20 cellular contexts compared by ENCODE assay signal in genomic region chr11:123363556-123363955, GRCh38.
DNase-seq lines count a peak whose midpoint lies in the region; ATAC-seq, FAIRE-seq and TF ChIP-seq lines count a peak whose summit lies in the region.
"Had no signal": no experiment of that assay in that cellular context is flagged by ENCODE, and none has a peak within 500 bp of the region (broad histone marks: within the 10 kb centered on the region; RNA-seq: fewer than 3 reads in every experiment).

No MANE protein-coding gene starts in this region.

- no peaks in the 10 kb centered on the region for H3K9me3 Mint-ChIP-seq in activated CD4-positive, alpha-beta T cell treated with anti-CD3 and anti-CD28 coated beads, Interleukin-2, amount 10 ng/mL, durations not matched to agents 7 days and 5 days
- no peaks in the 10 kb centered on the region for H3K9me3 Mint-ChIP-seq in stimulated activated naive B cell treated with anti-CD40 and anti-IgM and Interleukin-4, amounts not matched to agents 10 μg/mL and 1 μg/mL and 100 μg/mL, for 72 hours
- H3K9me3 Mint-ChIP-seq: neural crest cell, WTC11 had no signal

- H3K27ac Mint-ChIP-seq in activated CD4-positive, alpha-beta T cell treated with anti-CD3 and anti-CD28 coated beads, Interleukin-2, amount 10 ng/mL, durations not matched to agents 7 days and 5 days = peak overlapping the region; percentile 72
- H3K27ac Mint-ChIP-seq in stimulated activated naive B cell treated with anti-CD40 and anti-IgM and Interleukin-4, amounts not matched to agents 10 μg/mL and 1 μg/mL and 100 μg/mL, for 72 hours = peak overlapping the region; percentile 15
- H3K27ac Mint-ChIP-seq: activated CD8-positive, alpha-beta memory T cell treated with anti-CD3 and anti-CD28 coated beads, Interleukin-2, amount 10 ng/mL, durations not matched to agents 7 days and 5 days; progenitor cell of endocrine pancreas; WTC11 had no signal

- peak; percentile 30 for FAIRE-seq in GM12892 (lab: Jason Lieb, UNC)

- peaks cover 47% of the 10 kb centered on the region for H3K4me1 Mint-ChIP-seq in activated CD4-positive, alpha-beta T cell treated with anti-CD3 and anti-CD28 coated beads, Interleukin-2, amount 10 ng/mL, durations not matched to agents 7 days and 5 days
- H3K4me1 Mint-ChIP-seq in stimulated activated naive B cell treated with anti-CD40 and anti-IgM and Interleukin-4, amounts not matched to agents 10 μg/mL and 1 μg/mL and 100 μg/mL, for 72 hours = peaks cover 10 to 18% of the 10 kb centered on the region in 2 donors

- POLR2A ChIA-PET in activated CD4-positive, alpha-beta T cell treated with anti-CD3 and anti-CD28 coated beads, Interleukin-2, amount 10 ng/mL, durations not matched to agents 7 days and 5 days (lab: Charles Lee) = no interaction called here

- H3K36me3 Mint-ChIP-seq in activated CD4-positive, alpha-beta T cell treated with anti-CD3 and anti-CD28 coated beads, Interleukin-2, amount 10 ng/mL, durations not matched to agents 7 days and 5 days (ENCODE audit: low read depth) = peaks cover 22% of the 10 kb centered on the region
- no peaks in the 10 kb centered on the region for H3K36me3 Mint-ChIP-seq in stimulated activated naive B cell treated with anti-CD40 and anti-IgM and Interleukin-4, amounts not matched to agents 10 μg/mL and 1 μg/mL and 100 μg/mL, for 72 hours
- H3K36me3 Mint-ChIP-seq: WTC11 had no signal

- TF ChIP-seq POLR2A in GM12892 (IDR thresholded peaks at IDR 0.05; ENCODE audit: low read depth, low read length) = no peak

- ATAC-seq in stimulated activated naive B cell treated with anti-CD40 and anti-IgM and Interleukin-4, amounts not matched to agents 10 μg/mL and 1 μg/mL and 100 μg/mL, for 72 hours (replicated peaks) = peak in 1 of 2 donors; percentile 12
- ATAC-seq in GM21515 (IDR thresholded peaks at IDR 0.05; ENCODE audit: unreplicated experiment) = no peak
- ATAC-seq: activated CD8-positive, alpha-beta memory T cell treated with anti-CD3 and anti-CD28 coated beads, Interleukin-2, amount 10 ng/mL, durations not matched to agents 7 days and 5 days; foreskin keratinocyte; WTC11 had no signal

- CTCF ChIA-PET in activated CD4-positive, alpha-beta T cell treated with anti-CD3 and anti-CD28 coated beads, Interleukin-2, amount 10 ng/mL, durations not matched to agents 7 days and 5 days (lab: Charles Lee) = interaction anchor here (1.4 kb wide), 2 partner anchors 14 to 53 kb away, joined by 3 to 4 read pairs; no protein-coding TSS in a partner anchor

- no peak overlapping the region for H3K4me3 Mint-ChIP-seq in activated CD4-positive, alpha-beta T cell treated with anti-CD3 and anti-CD28 coated beads, Interleukin-2, amount 10 ng/mL, durations not matched to agents 7 days and 5 days
- peak overlapping the region in 1 of 2 donors; percentile 28 for H3K4me3 Mint-ChIP-seq in stimulated activated naive B cell treated with anti-CD40 and anti-IgM and Interleukin-4, amounts not matched to agents 10 μg/mL and 1 μg/mL and 100 μg/mL, for 72 hours
- H3K4me3 Mint-ChIP-seq: activated CD8-positive, alpha-beta memory T cell treated with anti-CD3 and anti-CD28 coated beads, Interleukin-2, amount 10 ng/mL, durations not matched to agents 7 days and 5 days; neural crest cell; WTC11 had no signal

- no peak for DNase-seq in activated CD4-positive, alpha-beta T cell treated with anti-CD3 and anti-CD28 coated beads, Interleukin-2, amount 10 ng/mL, durations not matched to agents 7 days and 5 days
- DNase-seq in activated CD4-positive, alpha-beta T cell treated with anti-CD3 and anti-CD28 coated beads for 48 hours = no peak
- no peak for DNase-seq in GM12892 (ENCODE audit: insufficient read length)
- peak; percentile 52 for DNase-seq in cerebellum (ENCODE audit: low spot score)
- no peak for DNase-seq in stimulated activated naive B cell treated with anti-CD40 and anti-IgM and Interleukin-4, amounts not matched to agents 10 μg/mL and 1 μg/mL and 100 μg/mL, for 72 hours
- DNase-seq in NK-92 (lab: John Stamatoyannopoulos, UW; ENCODE audit: unreplicated experiment) = no peak
- DNase-seq in foreskin melanocyte = no peak
- DNase-seq: activated CD8-positive, alpha-beta memory T cell treated with anti-CD3 and anti-CD28 coated beads, Interleukin-2, amount 10 ng/mL, durations not matched to agents 7 days and 5 days; activated gamma-delta T cell; foreskin keratinocyte; KG1; NCI-H2081 treated with DMSO at 0.1 percent for 48 hours; NCI-H524; OCI-M1; SHP77 treated with DMSO at 0.1 percent for 48 hours; stimulated activated CD4-positive, alpha-beta T cell treated with anti-CD3 and anti-CD28 coated beads, Interleukin-4, amount 100 ng/mL, for 24 hours had no signal

- H3K27me3 Mint-ChIP-seq in activated CD4-positive, alpha-beta T cell treated with anti-CD3 and anti-CD28 coated beads, Interleukin-2, amount 10 ng/mL, durations not matched to agents 7 days and 5 days = peaks cover 11% of the 10 kb centered on the region
- H3K27me3 Mint-ChIP-seq in stimulated activated naive B cell treated with anti-CD40 and anti-IgM and Interleukin-4, amounts not matched to agents 10 μg/mL and 1 μg/mL and 100 μg/mL, for 72 hours = peaks cover 20 to 33% of the 10 kb centered on the region in 2 donors
